ENCODE assay signal across 8 cellular contexts in genomic region chr14:77033622-77034521, GRCh38. TPM values are rescaled to one million over a fixed set of nuclear protein-coding genes. Genes with fewer than 3 reads are reported as not detected.
DNase-seq lines count a peak whose midpoint lies in the region; ATAC-seq and TF ChIP-seq lines count a peak whose summit lies in the region.

No MANE protein-coding gene starts in this region.

- peak overlapping the region; percentile 93 for H3K27ac ChIP-seq in HUES48 (ENCODE audit: low read depth, low read length)
- peak overlapping the region; percentile 97 for H3K27ac ChIP-seq in PC-3 (ENCODE audit: low read length)
- peak overlapping the region; percentile 47 for H3K27ac ChIP-seq in neural cell (ENCODE audit: low read length)
- H3K27ac ChIP-seq in substantia nigra (ENCODE audit: low read depth, low read length, poor library complexity, severe bottlenecking) = peak overlapping the region; percentile 92

- H3F3A ChIP-seq in PC-3 (ENCODE audit: low read length, unreplicated experiment) (peaks cover 17% of the 10 kb centered on the region), neural cell (ENCODE audit: insufficient read depth, low read length, poor library complexity, severe bottlenecking) (peaks cover 3% of the 10 kb centered on the region)

- DNase-seq in DMS114 treated with DMSO at 0.1 percent for 48 hours (lab: John Stamatoyannopoulos, UW; ENCODE audit: unreplicated experiment) (peak; percentile 70), PC-3 (peak; percentile 99), fibroblast of mammary gland (ENCODE audit: low read depth) (peak; percentile 70), substantia nigra (lab: John Stamatoyannopoulos, UW) (peak in 43 of 49 donors; percentile 29 to 90 (median 55))
- peak; percentile 33 to 74 for DNase-seq in activated T-helper 1 cell treated with anti-CD3 and anti-CD28 coated beads, Interleukin-2, amount 50 U/mL, for 16 hours (ENCODE audit: low read depth in 1 of 2, low spot score in 1 of 2)

- H4K20me1 ChIP-seq in PC-3 (ENCODE audit: low read length) (no peaks in the 10 kb centered on the region), neural cell (ENCODE audit: insufficient read depth) (no peaks in the 10 kb centered on the region)

- peak overlapping the region; percentile 31 for H2AFZ ChIP-seq in PC-3 (ENCODE audit: low read length)
- no peak overlapping the region for H2AFZ ChIP-seq in neural cell (ENCODE audit: low read depth, low read length)

- H3K79me2 ChIP-seq in PC-3 (ENCODE audit: low read length) (peaks cover 45% of the 10 kb centered on the region), neural cell (replicated peaks; ENCODE audit: insufficient read depth, low read length) (peaks cover 8% of the 10 kb centered on the region)

- no peak for TF ChIP-seq EP300 in neural cell (conservative IDR thresholded peaks at IDR 0.05; ENCODE audit: poor library complexity, severe bottlenecking)

- POLR2A ChIA-PET in PC-3 (lab: Charles Lee; ENCODE audit: unreplicated experiment) = no interaction called here

- peak overlapping the region; percentile 59 for H3K4me3 ChIP-seq in HUES48 (ENCODE audit: low read depth, low read length)
- peak overlapping the region; percentile 67 for H3K4me3 ChIP-seq in PC-3 (ENCODE audit: low read length)
- peak overlapping the region; percentile 62 for H3K4me3 ChIP-seq in fibroblast of mammary gland (ENCODE audit: control insufficient read depth, low read depth, low read length)
- H3K4me3 ChIP-seq in neural cell (ENCODE audit: low read length) = peak overlapping the region; percentile 55

- H3K9me2 ChIP-seq in PC-3 (replicated peaks; ENCODE audit: low read length) = no peaks in the 10 kb centered on the region
- no peaks in the 10 kb centered on the region for H3K9me2 ChIP-seq in neural cell (ENCODE audit: insufficient read depth, low read length)

- ATAC-seq in GM21423 (IDR thresholded peaks at IDR 0.05; ENCODE audit: unreplicated experiment) (peak; percentile 76), PC-3 (peak; percentile 43)

- H3K9ac ChIP-seq in HUES48 (ENCODE audit: low read depth, low read length) = peak overlapping the region; percentile 76
- peak overlapping the region; percentile 93 for H3K9ac ChIP-seq in PC-3 (ENCODE audit: low read length)
- peak overlapping the region; percentile 60 for H3K9ac ChIP-seq in neural cell (ENCODE audit: low read length)

- H3K4me1 ChIP-seq in HUES48 (ENCODE audit: control insufficient read depth, insufficient read depth, low read length) = peaks cover 62% of the 10 kb centered on the region
- peaks cover 84% of the 10 kb centered on the region for H3K4me1 ChIP-seq in PC-3 (ENCODE audit: insufficient read depth, low read length)

- H3K4me2 ChIP-seq in PC-3 (ENCODE audit: low read length) (peak overlapping the region; percentile 89), neural cell (ENCODE audit: low read length) (peak overlapping the region; percentile 50)

- TF ChIP-seq CTCF in PC-3 (conservative IDR thresholded peaks at IDR 0.05; ENCODE audit: low read depth, low read length) (no peak), fibroblast of mammary gland (conservative IDR thresholded peaks at IDR 0.05; ENCODE audit: control insufficient read depth, insufficient read depth, low read depth, low read length) (no peak), neural cell (IDR thresholded peaks at IDR 0.05; ENCODE audit: poor library complexity, severe bottlenecking) (no peak)

- H3K36me3 ChIP-seq in HUES48 (ENCODE audit: control insufficient read depth, insufficient read depth, low read length) (no peaks in the 10 kb centered on the region), PC-3 (ENCODE audit: low read depth, low read length) (no peaks in the 10 kb centered on the region), neural cell (ENCODE audit: insufficient read depth, low read length) (no peaks in the 10 kb centered on the region)

- H3K9me3 ChIP-seq in HUES48 (ENCODE audit: control insufficient read depth, insufficient read depth, low read length) (no peaks in the 10 kb centered on the region), PC-3 (ENCODE audit: low read length) (no peaks in the 10 kb centered on the region), neural cell (ENCODE audit: low read length) (no peaks in the 10 kb centered on the region)

- TSS peak; percentile 43 for BruUV-seq in PC-3 (replicated peaks; lab: Mats Ljungman, UMichigan)

- H3K27me3 ChIP-seq in HUES48 (ENCODE audit: control insufficient read depth, insufficient read depth, low read length) = peaks cover 9% of the 10 kb centered on the region
- no peaks in the 10 kb centered on the region for H3K27me3 ChIP-seq in PC-3 (ENCODE audit: low read length)
- H3K27me3 ChIP-seq in neural cell (ENCODE audit: insufficient read depth, low read depth, low read length) = no peaks in the 10 kb centered on the region

- no peak for TF ChIP-seq RAD21 in neural cell (conservative IDR thresholded peaks at IDR 0.05)

- CTCF ChIA-PET in PC-3 (lab: Charles Lee) = interaction anchor here (0.7 kb wide), 1 partner anchor 13 kb away, joined by 5 read pairs; no protein-coding TSS in a partner anchor

- intact Hi-C loops in PC-3 (cut with micrococcal nuclease) = loop anchor here (1.0 to 2.0 kb wide), 3 partner anchors 7 to 77 kb away; partner anchors contain the start of gene CIPC

TF ChIP-seq in neural cell, 6 proteins besides CTCF, POLR2A, EP300 and RAD21:
- TF ChIP-seq TAF1 (IDR thresholded peaks at IDR 0.05; ENCODE audit: low read depth) = no peak
- TF ChIP-seq REST (IDR thresholded peaks at IDR 0.05; ENCODE audit: borderline replicate concordance) = no peak
- TF ChIP-seq SMC3 (conservative IDR thresholded peaks at IDR 0.05; ENCODE audit: poor library complexity) = no peak
- no peak for TF ChIP-seq MXI1 (conservative IDR thresholded peaks at IDR 0.05; ENCODE audit: poor library complexity, severe bottlenecking)
- no peak for TF ChIP-seq EZH2 (IDR thresholded peaks at IDR 0.05; ENCODE audit: borderline replicate concordance, insufficient read depth, low read length, poor library complexity, severe bottlenecking)

RNA-seq across cellular contexts. Expression of gene IRF2BPL, which starts 5.4 kb away (rescaled TPM):
- total RNA-seq in PC-3 (2014; rRNA removed) = 113 and 146 TPM in 2 replicates
- 42.9 and 46.5 TPM in 2 replicates for polyA plus RNA-seq in neural cell
- 97.2 and 123 TPM in 2 replicates for polyA minus RNA-seq in neural cell

Comparison
In these comparisons a context has a peak if more than half of its experiments do, and no peak if none do; other contexts are left out.
1. Peak in every context shown above with its lines: DNase-seq, ATAC-seq, H3K4me3 ChIP-seq and H3K27ac ChIP-seq.
2. H3K27ac ChIP-seq: peak in every context shown above with its lines; median percentile 97 in PC-3; 93 in HUES48; 92 in substantia nigra; 47 in neural cell.